In genomic region chr7:128937647-128938523, GRCh38 we compare ENCODE assay signal across 8 cellular contexts. TPM values are rescaled to one million over a fixed set of nuclear protein-coding genes. Genes with fewer than 3 reads are reported as not detected.
DNase-seq lines count a peak whose midpoint lies in the region; ATAC-seq, FAIRE-seq and TF ChIP-seq lines count a peak whose summit lies in the region.

IRF5 (plus strand) TSS chr7:128937927; CDS start chr7:128942082, 4,155 bp downstream.

- peak within 1 kb of the TSS; percentile 84 to 92 (median 88) for H3K4me3 Mint-ChIP-seq in CD8-positive, alpha-beta memory T cell

- no peaks in the 10 kb centered on the region for H4K20me1 ChIP-seq in PC-9 (ENCODE audit: insufficient read depth)

- no peaks in the 10 kb centered on the region for H3F3A ChIP-seq in PC-9 (ENCODE audit: insufficient read depth, low read depth)

- H2AFZ ChIP-seq in PC-9: peak within 1 kb of the TSS; percentile 80

- H3K9me2 ChIP-seq in PC-9 (ENCODE audit: insufficient read depth): no peaks in the 10 kb centered on the region

- POLR2A ChIA-PET in CD8-positive, alpha-beta memory T cell (lab: Charles Lee): no interaction called here
- POLR2A ChIA-PET in PC-9 (lab: Charles Lee; ENCODE audit: unreplicated experiment): interaction anchor here (0.6 kb wide), 1 partner anchor 34 kb away, joined by 6 read pairs; no protein-coding TSS in a partner anchor

- intact Hi-C loops in PC-9 (cut with micrococcal nuclease; ENCODE audit: unreplicated experiment): no loop called here
- intact Hi-C loops in colonic mucosa (cut with DNase I): no loop called here
- intact Hi-C loops in thyroid gland (cut with DNase I): no loop called here

- peak within 1 kb of the TSS; percentile 60 to 68 for H3K9ac ChIP-seq in colonic mucosa (ENCODE audit: low read depth in 2 of 2, low read length in 2 of 2)

- no peaks in the 10 kb centered on the region for H3K79me2 ChIP-seq in PC-9 (ENCODE audit: low read depth)

- peaks cover 15% of the 10 kb centered on the region for H3K4me1 ChIP-seq in CD8-positive, alpha-beta memory T cell (ENCODE audit: insufficient read depth, low read length)
- H3K4me1 ChIP-seq in PC-9 (replicated peaks; ENCODE audit: insufficient read depth) (no peaks in the 10 kb centered on the region), colonic mucosa (peaks cover 3% of the 10 kb centered on the region), thyroid gland (peaks cover 4 to 12% of the 10 kb centered on the region in 2 donors)

- no peak for TF ChIP-seq CTCF in PC-9 (conservative IDR thresholded peaks at IDR 0.05)
- TF ChIP-seq CTCF in colonic mucosa (IDR thresholded peaks at IDR 0.05): no peak
- TF ChIP-seq CTCF in thyroid gland (IDR thresholded peaks at IDR 0.05): no peak

- H3K27me3 ChIP-seq in CD8-positive, alpha-beta memory T cell (ENCODE audit: insufficient read depth, low read length, poor library complexity, severe bottlenecking): peaks cover 14% of the 10 kb centered on the region
- H3K27me3 ChIP-seq in PC-9 (ENCODE audit: insufficient read depth, low read depth) (peaks cover 13% of the 10 kb centered on the region), colonic mucosa (no peaks in the 10 kb centered on the region), thyroid gland (no peaks in the 10 kb centered on the region)

- CTCF ChIA-PET in CD8-positive, alpha-beta memory T cell (lab: Charles Lee): no interaction called here
- CTCF ChIA-PET in PC-9 (lab: Charles Lee): no interaction called here

- peak within 1 kb of the TSS; percentile 53 for H3K4me3 ChIP-seq in CD8-positive, alpha-beta memory T cell (ENCODE audit: low read length)
- H3K4me3 ChIP-seq in PC-9 (peak within 1 kb of the TSS; percentile 69), colonic mucosa (peak within 1 kb of the TSS; percentile 80), thyroid gland (replicated peaks in 1 of 3) (peak within 1 kb of the TSS; percentile 0 to 67 (median 41))

- peak within 1 kb of the TSS in 7 of 8 donors; percentile 4 to 90 (median 69) for H3K27ac Mint-ChIP-seq in CD8-positive, alpha-beta memory T cell

- WGBS in thyroid gland, 2 donors: 1 to 3% methylated on average over 12 to 21 of the region's 82 CpGs

- H3K4me2 ChIP-seq in PC-9: peak within 1 kb of the TSS; percentile 94

- H3K4me1 Mint-ChIP-seq in CD8-positive, alpha-beta memory T cell: peaks cover 34 to 48% (median 36%) of the 10 kb centered on the region in 3 donors

- peaks cover 0 to 4% (median 0%) of the 10 kb centered on the region in 3 donors for H3K36me3 Mint-ChIP-seq in CD8-positive, alpha-beta memory T cell

- H3K27me3 Mint-ChIP-seq in CD8-positive, alpha-beta memory T cell: peaks cover 9 to 22% of the 10 kb centered on the region in 2 donors

- no peaks in the 10 kb centered on the region for H3K9me3 ChIP-seq in CD8-positive, alpha-beta memory T cell (ENCODE audit: low read length)
- no peaks in the 10 kb centered on the region for H3K9me3 ChIP-seq in PC-9 (ENCODE audit: insufficient read depth, low read depth)
- H3K9me3 ChIP-seq in colonic mucosa: no peaks in the 10 kb centered on the region
- no peaks in the 10 kb centered on the region for H3K9me3 ChIP-seq in thyroid gland

- no peaks in the 10 kb centered on the region for H3K9me3 Mint-ChIP-seq in CD8-positive, alpha-beta memory T cell

- TF ChIP-seq POLR2A in thyroid gland (IDR thresholded peaks at IDR 0.05): no peak

- peak; percentile 39 for FAIRE-seq in GM19239 (lab: Jason Lieb, UNC)

- H3K36me3 ChIP-seq in CD8-positive, alpha-beta memory T cell (ENCODE audit: insufficient read depth, low read length): no peaks in the 10 kb centered on the region
- no peaks in the 10 kb centered on the region for H3K36me3 ChIP-seq in PC-9 (ENCODE audit: low read depth)
- no peaks in the 10 kb centered on the region for H3K36me3 ChIP-seq in colonic mucosa
- no peaks in the 10 kb centered on the region for H3K36me3 ChIP-seq in thyroid gland

- no peak for ATAC-seq in GM21723 (IDR thresholded peaks at IDR 0.05; ENCODE audit: unreplicated experiment)
- no peak for ATAC-seq in GM18858 (IDR thresholded peaks at IDR 0.05; ENCODE audit: unreplicated experiment)

- no peak within 1 kb of the TSS for H3K27ac ChIP-seq in CD8-positive, alpha-beta memory T cell (ENCODE audit: low read depth, low read length)
- no peak within 1 kb of the TSS for H3K27ac ChIP-seq in PC-9
- peak within 1 kb of the TSS; percentile 66 for H3K27ac ChIP-seq in colonic mucosa
- H3K27ac ChIP-seq in thyroid gland: no peak within 1 kb of the TSS

- no peak for DNase-seq in CD8-positive, alpha-beta memory T cell
- DNase-seq in GM19239 (ENCODE audit: insufficient read length, low spot score): peak; percentile 30
- DNase-seq in PC-9: peak; percentile 52 to 75
- peak; percentile 74 for DNase-seq in colonic mucosa
- DNase-seq in medulla oblongata (ENCODE audit: extremely low spot score): peak; percentile 30
- DNase-seq in thyroid gland: peak; percentile 59 to 66

- no TSS peak for BruUV-seq in PC-9 (replicated peaks; lab: Mats Ljungman, UMichigan)

RNA-seq across cellular contexts. Expression of gene IRF5, which starts in this region (rescaled TPM):
- total RNA-seq in CD8-positive, alpha-beta memory T cell: 1 to 10 TPM; 7.1 to 7.8 TPM
- polyA plus RNA-seq in CD8-positive, alpha-beta memory T cell: 15.2 TPM
- total RNA-seq in PC-9 (2021) (3.4 and 5.8 TPM in 2 replicates), colonic mucosa (1 to 10 TPM; 5.0 to 9.7 TPM), thyroid gland (1 to 10 TPM; 3.7 to 6.0 (median 4.9) TPM)

Comparison
In these comparisons a context has a peak if more than half of its experiments do, and no peak if none do; other contexts are left out.
1. DNase-seq: peak in GM19239 (single experiment), PC-9 (2 of 2), colonic mucosa (single experiment), medulla oblongata (single experiment) and thyroid gland (2 of 2); none in CD8-positive, alpha-beta memory T cell (0 of 5).
2. Peak in every context shown above with its lines, with median percentiles within 50 percentile points of each other: H3K4me3 ChIP-seq.